In genomic region chr9:128947423-128948310, GRCh38 we compare ENCODE assay signal across 1 cellular context.
TF ChIP-seq lines count a peak whose summit lies in the region.

Gene DOLK, minus strand, starts transcription at chr9:128947603. Its CDS starts 300 bp downstream, at chr9:128947303.
Gene NUP188, plus strand, starts transcription at chr9:128947699. Its CDS starts 21 bp downstream, at chr9:128947720.

TF ChIP-seq in K562, 482 proteins besides CTCF, POLR2A, EP300 and RAD21 (continued from another document):
- TF ChIP-seq, protein P1, sequence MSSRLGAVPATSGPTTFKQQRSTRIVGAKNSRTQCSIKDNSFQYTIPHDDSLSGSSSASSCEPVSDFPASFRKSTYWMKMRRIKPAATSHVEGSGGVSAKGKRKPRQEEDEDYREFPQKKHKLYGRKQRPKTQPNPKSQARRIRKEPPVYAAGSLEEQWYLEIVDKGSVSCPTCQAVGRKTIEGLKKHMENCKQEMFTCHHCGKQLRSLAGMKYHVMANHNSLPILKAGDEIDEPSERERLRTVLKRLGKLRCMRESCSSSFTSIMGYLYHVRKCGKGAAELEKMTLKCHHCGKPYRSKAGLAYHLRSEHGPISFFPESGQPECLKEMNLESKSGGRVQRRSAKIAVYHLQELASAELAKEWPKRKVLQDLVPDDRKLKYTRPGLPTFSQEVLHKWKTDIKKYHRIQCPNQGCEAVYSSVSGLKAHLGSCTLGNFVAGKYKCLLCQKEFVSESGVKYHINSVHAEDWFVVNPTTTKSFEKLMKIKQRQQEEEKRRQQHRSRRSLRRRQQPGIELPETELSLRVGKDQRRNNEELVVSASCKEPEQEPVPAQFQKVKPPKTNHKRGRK (tag; IDR thresholded peaks at IDR 0.05): no peak
- TF ChIP-seq PHF21A (IDR thresholded peaks at IDR 0.05; ENCODE audit: borderline replicate concordance, low read depth) (no peak), KLF10 (CRISPR knock-in tag; IDR thresholded peaks at IDR 0.05) (no peak), ZNF224 (CRISPR knock-in tag; IDR thresholded peaks at IDR 0.05) (no peak), EWSR1 (IDR thresholded peaks at IDR 0.05; ENCODE audit: borderline replicate concordance, low read depth, partially characterized antibody) (no peak), KDM5B (IDR thresholded peaks at IDR 0.05; ENCODE audit: insufficient replicate concordance, low read depth, low read length) (peak; percentile 94), SIRT6 (IDR thresholded peaks at IDR 0.05; ENCODE audit: low read depth, low read length) (no peak), RBM14 (IDR thresholded peaks at IDR 0.05; ENCODE audit: borderline replicate concordance, insufficient read depth, low read depth, low read length) (0 out of 2 replicates have a peak, but pooled peaks have one; percentile 54), TAF7 (tag; IDR thresholded peaks at IDR 0.05) (peak; percentile 79), STAT5A (IDR thresholded peaks at IDR 0.05; ENCODE audit: borderline replicate concordance, low read length) (no peak), SAFB (IDR thresholded peaks at IDR 0.05; ENCODE audit: borderline replicate concordance, low read depth, low read length) (peak; percentile 77; the same call in 1 of the 2 replicates)
- TF ChIP-seq, protein P2, sequence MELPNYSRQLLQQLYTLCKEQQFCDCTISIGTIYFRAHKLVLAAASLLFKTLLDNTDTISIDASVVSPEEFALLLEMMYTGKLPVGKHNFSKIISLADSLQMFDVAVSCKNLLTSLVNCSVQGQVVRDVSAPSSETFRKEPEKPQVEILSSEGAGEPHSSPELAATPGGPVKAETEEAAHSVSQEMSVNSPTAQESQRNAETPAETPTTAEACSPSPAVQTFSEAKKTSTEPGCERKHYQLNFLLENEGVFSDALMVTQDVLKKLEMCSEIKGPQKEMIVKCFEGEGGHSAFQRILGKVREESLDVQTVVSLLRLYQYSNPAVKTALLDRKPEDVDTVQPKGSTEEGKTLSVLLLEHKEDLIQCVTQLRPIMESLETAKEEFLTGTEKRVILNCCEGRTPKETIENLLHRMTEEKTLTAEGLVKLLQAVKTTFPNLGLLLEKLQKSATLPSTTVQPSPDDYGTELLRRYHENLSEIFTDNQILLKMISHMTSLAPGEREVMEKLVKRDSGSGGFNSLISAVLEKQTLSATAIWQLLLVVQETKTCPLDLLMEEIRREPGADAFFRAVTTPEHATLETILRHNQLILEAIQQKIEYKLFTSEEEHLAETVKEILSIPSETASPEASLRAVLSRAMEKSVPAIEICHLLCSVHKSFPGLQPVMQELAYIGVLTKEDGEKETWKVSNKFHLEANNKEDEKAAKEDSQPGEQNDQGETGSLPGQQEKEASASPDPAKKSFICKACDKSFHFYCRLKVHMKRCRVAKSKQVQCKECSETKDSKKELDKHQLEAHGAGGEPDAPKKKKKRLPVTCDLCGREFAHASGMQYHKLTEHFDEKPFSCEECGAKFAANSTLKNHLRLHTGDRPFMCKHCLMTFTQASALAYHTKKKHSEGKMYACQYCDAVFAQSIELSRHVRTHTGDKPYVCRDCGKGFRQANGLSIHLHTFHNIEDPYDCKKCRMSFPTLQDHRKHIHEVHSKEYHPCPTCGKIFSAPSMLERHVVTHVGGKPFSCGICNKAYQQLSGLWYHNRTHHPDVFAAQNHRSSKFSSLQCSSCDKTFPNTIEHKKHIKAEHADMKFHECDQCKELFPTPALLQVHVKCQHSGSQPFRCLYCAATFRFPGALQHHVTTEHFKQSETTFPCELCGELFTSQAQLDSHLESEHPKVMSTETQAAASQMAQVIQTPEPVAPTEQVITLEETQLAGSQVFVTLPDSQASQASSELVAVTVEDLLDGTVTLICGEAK (IDR thresholded peaks at IDR 0.05): peak; percentile 42
- TF ChIP-seq, protein P2 (CRISPR knock-in tag; IDR thresholded peaks at IDR 0.05): no peak
